2 cellular contexts compared by ENCODE assay signal in genomic region chr7:155227788-155228458, GRCh38.
A peak's percentile ranks its signal among the peaks of the same experiment; 100 is the strongest.
TF ChIP-seq lines count a peak whose summit lies in the region.

No MANE protein-coding gene starts in this region.

TF ChIP-seq in GM23338, 12 proteins besides CTCF, POLR2A, EP300 and RAD21 (continued from another document):
- TF ChIP-seq EZH2phosphoT487 (IDR thresholded peaks at IDR 0.05; ENCODE audit: unreplicated experiment) (no peak), REST (IDR thresholded peaks at IDR 0.05; ENCODE audit: unreplicated experiment) (no peak), EZH2 (IDR thresholded peaks at IDR 0.05; ENCODE audit: low read depth, unreplicated experiment) (no peak), ZNF462 (CRISPR knock-in tag; IDR thresholded peaks at IDR 0.05) (no peak), POLR2AphosphoS5 (IDR thresholded peaks at IDR 0.05; ENCODE audit: low read depth) (no peak), STAT1 (IDR thresholded peaks at IDR 0.05; ENCODE audit: unreplicated experiment) (no peak), ETS1 (IDR thresholded peaks at IDR 0.05) (no peak)

TF ChIP-seq in WTC11, 78 proteins besides CTCF, POLR2A, EP300 and RAD21 (continued from another document):
- peak; percentile 90 for TF ChIP-seq MAX (CRISPR knock-in tag; IDR thresholded peaks at IDR 0.05)
- TF ChIP-seq ATF6 (CRISPR knock-in tag; IDR thresholded peaks at IDR 0.05): no peak
- TF ChIP-seq MLX (CRISPR knock-in tag; IDR thresholded peaks at IDR 0.05): no peak
- no peak for TF ChIP-seq ZNF512 (CRISPR knock-in tag; IDR thresholded peaks at IDR 0.05; ENCODE audit: borderline replicate concordance)
- TF ChIP-seq ZNF281 (CRISPR knock-in tag; IDR thresholded peaks at IDR 0.05): 0 out of 2 replicates have a peak, but pooled peaks have one; percentile 42
- TF ChIP-seq ZNF263 (CRISPR knock-in tag; IDR thresholded peaks at IDR 0.05; ENCODE audit: low read depth): peak; percentile 24; the same call in 1 of the 2 replicates
- peak; percentile 68; the same call in 1 of the 2 replicates for TF ChIP-seq FOXK1 (CRISPR knock-in tag; IDR thresholded peaks at IDR 0.05)
- TF ChIP-seq NFE2L1 (CRISPR knock-in tag; IDR thresholded peaks at IDR 0.05): peak; percentile 69; the same call in 1 of the 2 replicates
- TF ChIP-seq HMGXB4 (CRISPR knock-in tag; IDR thresholded peaks at IDR 0.05): no peak
- TF ChIP-seq ZBTB21 (CRISPR knock-in tag; IDR thresholded peaks at IDR 0.05; ENCODE audit: borderline replicate concordance): no peak
- TF ChIP-seq ZMAT4 (CRISPR knock-in tag; IDR thresholded peaks at IDR 0.05): no peak
- TF ChIP-seq ETV6 (CRISPR knock-in tag; IDR thresholded peaks at IDR 0.05): peak; percentile 65; the same call in 1 of the 2 replicates
- no peak for TF ChIP-seq SMAD4 (CRISPR knock-in tag; IDR thresholded peaks at IDR 0.05)
- TF ChIP-seq EMX1 (CRISPR knock-in tag; IDR thresholded peaks at IDR 0.05): no peak
- TF ChIP-seq USF1 (CRISPR knock-in tag; IDR thresholded peaks at IDR 0.05): peak; percentile 49; the same call in 1 of the 2 replicates
- TF ChIP-seq FOXP1 (CRISPR knock-in tag; IDR thresholded peaks at IDR 0.05; ENCODE audit: borderline replicate concordance): peak; percentile 62; the same call in 1 of the 2 replicates
- TF ChIP-seq IRF1 (CRISPR knock-in tag; IDR thresholded peaks at IDR 0.05): 0 out of 2 replicates have a peak, but pooled peaks have one; percentile 41
- TF ChIP-seq TEAD1 (CRISPR knock-in tag; IDR thresholded peaks at IDR 0.05): peak; percentile 80
- peak; percentile 86; the same call in 1 of the 2 replicates for TF ChIP-seq FOXP4 (CRISPR knock-in tag; IDR thresholded peaks at IDR 0.05)
- no peak for TF ChIP-seq USF2 (CRISPR knock-in tag; IDR thresholded peaks at IDR 0.05)
- TF ChIP-seq ZNF396 (CRISPR knock-in tag; IDR thresholded peaks at IDR 0.05; ENCODE audit: borderline replicate concordance): no peak
- peak; percentile 56; the same call in 1 of the 2 replicates for TF ChIP-seq SMAD3 (CRISPR knock-in tag; IDR thresholded peaks at IDR 0.05; ENCODE audit: borderline replicate concordance)
- peak; percentile 64; the same call in 1 of the 2 replicates for TF ChIP-seq E2F1 (CRISPR knock-in tag; IDR thresholded peaks at IDR 0.05)
